In the genomic region with DNA sequence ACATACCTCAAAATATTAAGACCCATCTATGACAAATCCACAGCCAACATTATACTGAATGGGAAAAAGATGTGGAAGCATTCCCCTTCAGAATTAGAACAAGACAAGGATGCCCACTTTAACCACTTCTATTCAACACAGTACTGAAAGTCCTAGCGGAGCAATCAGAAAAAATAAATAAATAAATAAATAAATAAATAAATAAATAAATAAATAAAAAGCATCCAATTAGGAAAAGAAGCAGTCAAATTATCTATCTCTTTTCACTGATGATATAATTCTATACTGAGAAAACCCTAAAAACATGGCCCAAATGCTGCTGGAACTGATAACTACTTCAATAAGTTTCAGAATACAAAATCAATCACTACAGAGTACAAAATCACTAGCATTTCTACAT, we compare ENCODE assay signal across 38 cellular contexts.
"Had no signal": no experiment of that assay in that cellular context is flagged by ENCODE, and none has a peak within 500 bp of the region (broad histone marks: within the 10 kb centered on the region; RNA-seq: fewer than 3 reads in every experiment).

No MANE protein-coding gene starts in this region.

- H3K27me3 Mint-ChIP-seq: activated naive CD4-positive, alpha-beta T cell treated with anti-CD3 and anti-CD28 coated beads, Interleukin-2, amount 10 ng/mL, durations not matched to agents 7 days and 5 days; activated naive CD4-positive, alpha-beta T cell treated with anti-CD3 and anti-CD28 coated beads, Interleukin-2, amount 50 U/mL, for 24 hours; activated naive CD8-positive, alpha-beta T cell; activated naive CD8-positive, alpha-beta T cell treated with anti-CD3 and anti-CD28 coated beads for 36 hours; activated naive CD8-positive, alpha-beta T cell treated with anti-CD3 and anti-CD28 coated beads, Interleukin-2, amount 10 ng/mL, durations not matched to agents 7 days and 5 days; activated naive CD8-positive, alpha-beta T cell treated with anti-CD3 and anti-CD28 coated beads, Interleukin-2, amount 50 U/mL, for 24 hours; activated T-helper 17 cell treated with anti-CD3 and anti-CD28 coated beads, Interleukin-2, amount 50 U/mL, for 72 hours; brain; central memory CD8-positive, alpha-beta T cell had no signal

- H3K36me3 ChIP-seq: adrenal gland, ascending aorta, brain microvascular endothelial cell, breast epithelium, cardiac muscle cell had no signal

- H3K4me3 Mint-ChIP-seq: activated naive CD4-positive, alpha-beta T cell treated with anti-CD3 and anti-CD28 coated beads for 36 hours; activated naive CD4-positive, alpha-beta T cell treated with anti-CD3 and anti-CD28 coated beads, Interleukin-2, amount 10 ng/mL, durations not matched to agents 7 days and 5 days; activated naive CD4-positive, alpha-beta T cell treated with anti-CD3 and anti-CD28 coated beads, Interleukin-2, amount 50 U/mL, for 24 hours; activated naive CD8-positive, alpha-beta T cell; activated naive CD8-positive, alpha-beta T cell treated with anti-CD3 and anti-CD28 coated beads for 36 hours; activated naive CD8-positive, alpha-beta T cell treated with anti-CD3 and anti-CD28 coated beads, Interleukin-2, amount 10 ng/mL, durations not matched to agents 7 days and 5 days; activated naive CD8-positive, alpha-beta T cell treated with anti-CD3 and anti-CD28 coated beads, Interleukin-2, amount 50 U/mL, for 24 hours; activated T-cell treated with anti-CD3 and anti-CD28 coated beads, Interleukin-2, amount 50 U/mL, for 24 hours; activated T-cell treated with anti-CD3 and anti-CD28 coated beads, Interleukin-2, amount 50 U/mL, for 4 hours; activated T-cell treated with anti-CD3 and anti-CD28 coated beads, Interleukin-2, amount 50 U/mL, for 72 hours; activated T-helper 1 cell treated with anti-CD3 and anti-CD28 coated beads, Interleukin-12 subunit alpha, Interleukin-12 subunit beta, Interleukin-2, Interleukin-4 antibody, amounts not matched to agents 30 ng/mL and 10 ng/mL and 1 ng/mL, durations not matched to agents 14 hours and 24 hours and 36 hours; activated T-helper 17 cell treated with anti-CD3 and anti-CD28 coated beads, Interleukin-2, amount 50 U/mL, for 72 hours; brain; central memory CD8-positive, alpha-beta T cell had no signal

- H3K27ac ChIP-seq: adrenal gland, ascending aorta, body of pancreas, brain microvascular endothelial cell, breast epithelium, cardiac muscle cell had no signal

- H3K9me3 ChIP-seq: adrenal gland, body of pancreas had no signal

- DNase-seq: activated effector memory CD4-positive, alpha-beta T cell treated with Interleukin-2 at 50 U/mL for 16 hours; activated gamma-delta T cell; activated gamma-delta T cell treated with Interleukin-2 at 50 U/mL for 16 hours; activated naive CD4-positive, alpha-beta T cell; activated naive CD4-positive, alpha-beta T cell treated with anti-CD3 and anti-CD28 coated beads for 36 hours; activated naive CD4-positive, alpha-beta T cell treated with anti-CD3 and anti-CD28 coated beads, Interleukin-2, amount 10 ng/mL, durations not matched to agents 7 days and 5 days; activated naive CD4-positive, alpha-beta T cell treated with anti-CD3 and anti-CD28 coated beads, Interleukin-2, amount 50 U/mL, for 16 hours; activated naive CD4-positive, alpha-beta T cell treated with Interleukin-2 at 50 U/mL for 16 hours; activated naive CD8-positive, alpha-beta T cell treated with anti-CD3 and anti-CD28 coated beads for 36 hours; activated naive CD8-positive, alpha-beta T cell treated with anti-CD3 and anti-CD28 coated beads, Interleukin-2, amount 10 ng/mL, durations not matched to agents 7 days and 5 days; activated naive CD8-positive, alpha-beta T cell treated with anti-CD3 and anti-CD28 coated beads, Interleukin-2, amount 50 U/mL, for 24 hours; activated T-cell treated with anti-CD3 and anti-CD28 coated beads, Interleukin-2, amount 50 U/mL, for 1 hour; activated T-cell treated with anti-CD3 and anti-CD28 coated beads, Interleukin-2, amount 50 U/mL, for 24 hours; activated T-cell treated with anti-CD3 and anti-CD28 coated beads, Interleukin-2, amount 50 U/mL, for 4 hours; activated T-cell treated with anti-CD3 and anti-CD28 coated beads, Interleukin-2, amount 50 U/mL, for 48 hours; activated T-cell treated with anti-CD3 and anti-CD28 coated beads, Interleukin-2, amount 50 U/mL, for 72 hours; adrenal gland; amniotic stem cell; amygdala; anterior cingulate cortex; aorta; body of pancreas; brain microvascular endothelial cell; caudate nucleus; central memory CD4-positive, alpha-beta T cell; cerebellar nuclear complex had no signal

- H3K9me3 Mint-ChIP-seq: activated naive CD4-positive, alpha-beta T cell treated with anti-CD3 and anti-CD28 coated beads, Interleukin-2, amount 10 ng/mL, durations not matched to agents 7 days and 5 days; activated naive CD4-positive, alpha-beta T cell treated with anti-CD3 and anti-CD28 coated beads, Interleukin-2, amount 50 U/mL, for 24 hours; activated naive CD8-positive, alpha-beta T cell treated with anti-CD3 and anti-CD28 coated beads for 36 hours; activated naive CD8-positive, alpha-beta T cell treated with anti-CD3 and anti-CD28 coated beads, Interleukin-2, amount 50 U/mL, for 24 hours; activated T-helper 1 cell treated with anti-CD3 and anti-CD28 coated beads, Interleukin-12 subunit alpha, Interleukin-12 subunit beta, Interleukin-2, Interleukin-4 antibody, amounts not matched to agents 30 ng/mL and 10 ng/mL and 1 ng/mL, durations not matched to agents 14 hours and 24 hours and 36 hours; activated T-helper 17 cell treated with anti-CD3 and anti-CD28 coated beads, Interleukin-2, amount 50 U/mL, for 72 hours; activated T-helper 2 cell treated with anti-CD3 and anti-CD28 coated beads, Interferon-gamma antibody, Interleukin-2, Interleukin-4, amounts not matched to agents 10 μg/mL and 5 μg/mL and 100 μg/mL, durations not matched to agents 14 hours and 24 hours and 36 hours had no signal

- H3K27me3 ChIP-seq: adrenal gland, ascending aorta, body of pancreas, brain microvascular endothelial cell, cardiac muscle cell had no signal

- H3K4me1 Mint-ChIP-seq: activated naive CD4-positive, alpha-beta T cell treated with anti-CD3 and anti-CD28 coated beads, Interleukin-2, amount 10 ng/mL, durations not matched to agents 7 days and 5 days; activated naive CD4-positive, alpha-beta T cell treated with anti-CD3 and anti-CD28 coated beads, Interleukin-2, amount 50 U/mL, for 24 hours; activated naive CD8-positive, alpha-beta T cell treated with anti-CD3 and anti-CD28 coated beads for 36 hours; activated naive CD8-positive, alpha-beta T cell treated with anti-CD3 and anti-CD28 coated beads, Interleukin-2, amount 10 ng/mL, durations not matched to agents 7 days and 5 days; activated naive CD8-positive, alpha-beta T cell treated with anti-CD3 and anti-CD28 coated beads, Interleukin-2, amount 50 U/mL, for 24 hours; activated T-helper 17 cell treated with anti-CD3 and anti-CD28 coated beads, Interleukin-2, amount 50 U/mL, for 72 hours; brain; central memory CD8-positive, alpha-beta T cell had no signal

- H3K36me3 Mint-ChIP-seq: activated naive CD4-positive, alpha-beta T cell treated with anti-CD3 and anti-CD28 coated beads, Interleukin-2, amount 10 ng/mL, durations not matched to agents 7 days and 5 days; activated naive CD4-positive, alpha-beta T cell treated with anti-CD3 and anti-CD28 coated beads, Interleukin-2, amount 50 U/mL, for 24 hours; activated naive CD4-positive, alpha-beta T cell treated with anti-CD3 and anti-CD28 coated beads, Interleukin-2, amount 50 U/mL, for 72 hours; activated naive CD8-positive, alpha-beta T cell; activated naive CD8-positive, alpha-beta T cell treated with anti-CD3 and anti-CD28 coated beads for 36 hours; activated naive CD8-positive, alpha-beta T cell treated with anti-CD3 and anti-CD28 coated beads, Interleukin-2, amount 10 ng/mL, durations not matched to agents 7 days and 5 days; brain had no signal

- FAIRE-seq: bronchial epithelial cell had no signal

- H3K27ac Mint-ChIP-seq: activated naive CD4-positive, alpha-beta T cell treated with anti-CD3 and anti-CD28 coated beads for 36 hours; activated naive CD4-positive, alpha-beta T cell treated with anti-CD3 and anti-CD28 coated beads, Interleukin-2, amount 10 ng/mL, durations not matched to agents 7 days and 5 days; activated naive CD4-positive, alpha-beta T cell treated with anti-CD3 and anti-CD28 coated beads, Interleukin-2, amount 50 U/mL, for 24 hours; activated naive CD4-positive, alpha-beta T cell treated with anti-CD3 and anti-CD28 coated beads, Interleukin-2, amount 50 U/mL, for 72 hours; activated naive CD8-positive, alpha-beta T cell; activated naive CD8-positive, alpha-beta T cell treated with anti-CD3 and anti-CD28 coated beads for 36 hours; activated naive CD8-positive, alpha-beta T cell treated with anti-CD3 and anti-CD28 coated beads, Interleukin-2, amount 10 ng/mL, durations not matched to agents 7 days and 5 days; activated naive CD8-positive, alpha-beta T cell treated with anti-CD3 and anti-CD28 coated beads, Interleukin-2, amount 50 U/mL, for 24 hours; activated T-cell treated with anti-CD3 and anti-CD28 coated beads, Interleukin-2, amount 50 U/mL, for 24 hours; activated T-cell treated with anti-CD3 and anti-CD28 coated beads, Interleukin-2, amount 50 U/mL, for 72 hours; activated T-helper 1 cell treated with anti-CD3 and anti-CD28 coated beads, Interleukin-12 subunit alpha, Interleukin-12 subunit beta, Interleukin-2, Interleukin-4 antibody, amounts not matched to agents 30 ng/mL and 10 ng/mL and 1 ng/mL, durations not matched to agents 14 hours and 24 hours and 36 hours; activated T-helper 17 cell treated with anti-CD3 and anti-CD28 coated beads, Interleukin-2, amount 50 U/mL, for 72 hours; activated T-helper 2 cell treated with anti-CD3 and anti-CD28 coated beads, Interferon-gamma antibody, Interleukin-2, Interleukin-4, amounts not matched to agents 10 μg/mL and 5 μg/mL and 100 μg/mL, durations not matched to agents 14 hours and 24 hours and 36 hours; brain had no signal

- ATAC-seq: activated naive CD4-positive, alpha-beta T cell treated with anti-CD3 and anti-CD28 coated beads, Interleukin-2, amount 50 U/mL, for 72 hours; activated naive CD8-positive, alpha-beta T cell treated with anti-CD3 and anti-CD28 coated beads, Interleukin-2, amount 50 U/mL, for 24 hours; activated T-cell treated with anti-CD3 and anti-CD28 coated beads, Interleukin-2, amount 50 U/mL, for 4 hours; activated T-cell treated with anti-CD3 and anti-CD28 coated beads, Interleukin-2, amount 50 U/mL, for 72 hours; activated T-helper 17 cell treated with anti-CD3 and anti-CD28 coated beads, Interleukin-2, amount 50 U/mL, for 72 hours; body of pancreas had no signal

- H3K4me1 ChIP-seq: adrenal gland, ascending aorta, body of pancreas, breast epithelium had no signal

- H3K4me3 ChIP-seq: adrenal gland, ascending aorta, body of pancreas, breast epithelium, cardiac muscle cell had no signal
